In the genomic region with DNA sequence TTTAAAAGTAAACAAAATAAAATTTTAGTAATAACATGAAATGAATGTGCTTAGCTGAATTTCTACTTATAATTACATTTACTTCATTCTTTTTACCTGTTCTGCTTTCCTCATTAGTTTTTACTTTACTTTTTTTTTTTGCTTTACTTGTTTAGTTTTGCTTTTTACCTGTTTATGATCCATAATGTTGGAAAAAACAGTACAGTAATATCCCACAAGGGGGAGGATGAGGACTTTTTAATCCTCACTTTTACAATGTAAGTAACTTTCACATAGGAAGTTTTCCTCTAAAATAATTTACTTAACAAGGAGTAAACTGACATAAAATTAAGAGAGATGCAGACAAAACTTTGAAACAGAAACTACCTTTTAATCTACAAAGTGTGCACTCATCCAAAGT, we compare ENCODE assay signal across 14 cellular contexts.
DNase-seq lines count a peak whose midpoint lies in the region; ATAC-seq, FAIRE-seq and TF ChIP-seq lines count a peak whose summit lies in the region.
"Had no signal": no experiment of that assay in that cellular context is flagged by ENCODE, and none has a peak within 500 bp of the region (broad histone marks: within the 10 kb centered on the region; RNA-seq: fewer than 3 reads in every experiment).

No MANE protein-coding gene starts in this region.

- no peaks in the 10 kb centered on the region for H3K79me2 ChIP-seq in astrocyte (ENCODE audit: insufficient read depth, low read length)

- no peaks in the 10 kb centered on the region for H3K27me3 ChIP-seq in astrocyte (ENCODE audit: insufficient read depth, low read length)

- no peaks in the 10 kb centered on the region for H3K4me1 ChIP-seq in astrocyte (ENCODE audit: insufficient read depth, low read length)

- no peaks in the 10 kb centered on the region for H3K9me3 ChIP-seq in astrocyte (ENCODE audit: insufficient read depth, low read depth, low read length)

- H4K20me1 ChIP-seq in astrocyte (ENCODE audit: insufficient read depth, low read length): no peaks in the 10 kb centered on the region

- H3K9me3 Mint-ChIP-seq in HFFc6 (no peaks in the 10 kb centered on the region), astrocyte (ENCODE audit: unreplicated experiment) (no peaks in the 10 kb centered on the region)
- H3K9me3 Mint-ChIP-seq: activated CD4-positive, alpha-beta T cell treated with anti-CD3 and anti-CD28 coated beads, Interleukin-2, amount 10 ng/mL, durations not matched to agents 24 days and 14 days; activated T-helper 1 cell treated with anti-CD3 and anti-CD28 coated beads, Interleukin-12 subunit alpha, Interleukin-12 subunit beta, Interleukin-2, Interleukin-4 antibody, amounts not matched to agents 30 ng/mL and 10 ng/mL and 1 ng/mL, durations not matched to agents 14 hours and 24 hours and 36 hours; stimulated activated naive CD8-positive, alpha-beta T cell treated with anti-CD3 and anti-CD28 coated beads, Interleukin-15, amount 100 ng/mL, for 72 hours had no signal

- ATAC-seq in GM19463 (IDR thresholded peaks at IDR 0.05; ENCODE audit: unreplicated experiment): no peak
- ATAC-seq: sciatic nerve; stimulated activated naive CD8-positive, alpha-beta T cell treated with anti-CD3 and anti-CD28 coated beads, Interleukin-15, amount 100 ng/mL, for 72 hours had no signal

- H3K36me3 Mint-ChIP-seq in HFFc6 (ENCODE audit: low read depth) (no peaks in the 10 kb centered on the region), astrocyte (ENCODE audit: low read depth, unreplicated experiment) (no peaks in the 10 kb centered on the region)

- H3K4me1 Mint-ChIP-seq in HFFc6 (ENCODE audit: low read depth) (peaks cover 19% of the 10 kb centered on the region), astrocyte (ENCODE audit: low read depth, unreplicated experiment) (peaks cover 1% of the 10 kb centered on the region)
- H3K4me1 Mint-ChIP-seq: activated CD4-positive, alpha-beta T cell treated with anti-CD3 and anti-CD28 coated beads, Interleukin-2, amount 10 ng/mL, durations not matched to agents 24 days and 14 days; stimulated activated naive CD8-positive, alpha-beta T cell treated with anti-CD3 and anti-CD28 coated beads, Interleukin-15, amount 100 ng/mL, for 72 hours had no signal

- H2AFZ ChIP-seq in astrocyte (ENCODE audit: low read depth, low read length): no peak overlapping the region

- peak; percentile 3 for DNase-seq in AG08395 (ENCODE audit: low spot score)
- DNase-seq in HFFc6: no peak
- no peak for DNase-seq in astrocyte (ENCODE audit: low read depth)
- peak; percentile 6 for DNase-seq in hepatic stellate cell (ENCODE audit: low spot score)
- no peak for DNase-seq in SIG-M5 treated with dmso at 0.1 percent for 504 hours (lab: John Stamatoyannopoulos, UW; ENCODE audit: unreplicated experiment)
- DNase-seq in NK-92 (lab: John Stamatoyannopoulos, UW; ENCODE audit: unreplicated experiment): no peak
- DNase-seq in NAMALWA (ENCODE audit: low spot score): no peak
- DNase-seq: activated CD4-positive, alpha-beta T cell treated with anti-CD3 and anti-CD28 coated beads, Interleukin-2, amount 10 ng/mL, durations not matched to agents 24 days and 14 days; stimulated activated naive CD8-positive, alpha-beta T cell treated with anti-CD3 and anti-CD28 coated beads, Interleukin-15, amount 100 ng/mL, for 72 hours; T-helper 2 cell had no signal

- H3K27ac Mint-ChIP-seq in HFFc6 (no peak overlapping the region), astrocyte (ENCODE audit: unreplicated experiment) (no peak overlapping the region)
- H3K27ac Mint-ChIP-seq: activated CD4-positive, alpha-beta T cell treated with anti-CD3 and anti-CD28 coated beads, Interleukin-2, amount 10 ng/mL, durations not matched to agents 24 days and 14 days; activated T-helper 1 cell treated with anti-CD3 and anti-CD28 coated beads, Interleukin-12 subunit alpha, Interleukin-12 subunit beta, Interleukin-2, Interleukin-4 antibody, amounts not matched to agents 30 ng/mL and 10 ng/mL and 1 ng/mL, durations not matched to agents 14 hours and 24 hours and 36 hours; stimulated activated naive CD8-positive, alpha-beta T cell treated with anti-CD3 and anti-CD28 coated beads, Interleukin-15, amount 100 ng/mL, for 72 hours had no signal

- no peaks in the 10 kb centered on the region for H3K36me3 ChIP-seq in astrocyte (ENCODE audit: insufficient read depth, low read length)

- H3K4me3 Mint-ChIP-seq in HFFc6: no peak overlapping the region
- H3K4me3 Mint-ChIP-seq in astrocyte (ENCODE audit: unreplicated experiment): no peak overlapping the region
- H3K4me3 Mint-ChIP-seq: activated CD4-positive, alpha-beta T cell treated with anti-CD3 and anti-CD28 coated beads, Interleukin-2, amount 10 ng/mL, durations not matched to agents 24 days and 14 days; activated T-helper 1 cell treated with anti-CD3 and anti-CD28 coated beads, Interleukin-12 subunit alpha, Interleukin-12 subunit beta, Interleukin-2, Interleukin-4 antibody, amounts not matched to agents 30 ng/mL and 10 ng/mL and 1 ng/mL, durations not matched to agents 14 hours and 24 hours and 36 hours; stimulated activated naive CD8-positive, alpha-beta T cell treated with anti-CD3 and anti-CD28 coated beads, Interleukin-15, amount 100 ng/mL, for 72 hours had no signal

- no peak overlapping the region for H3K9ac ChIP-seq in astrocyte (ENCODE audit: low read length)
- H3K9ac ChIP-seq: KMS-11 had no signal

- FAIRE-seq in astrocyte (lab: Jason Lieb, UNC): no peak

- TF ChIP-seq CTCF in HFFc6 (IDR thresholded peaks at IDR 0.05) (peak; percentile 77), astrocyte (IDR thresholded peaks at IDR 0.05; ENCODE audit: insufficient read depth, low read depth, low read length) (peak; percentile 13)

- no peak overlapping the region for H3K27ac ChIP-seq in astrocyte (ENCODE audit: low read depth, low read length)
- H3K27ac ChIP-seq: KMS-11 had no signal

- no peak overlapping the region for H3K4me2 ChIP-seq in astrocyte (ENCODE audit: low read length)
- H3K4me2 ChIP-seq: KMS-11 had no signal

- H3K4me3 ChIP-seq in astrocyte (ENCODE audit: insufficient read depth, low read depth, low read length): no peak overlapping the region

- H3K27me3 Mint-ChIP-seq in HFFc6 (ENCODE audit: insufficient read depth): no peaks in the 10 kb centered on the region
- no peaks in the 10 kb centered on the region for H3K27me3 Mint-ChIP-seq in astrocyte (ENCODE audit: low read depth, unreplicated experiment)
- H3K27me3 Mint-ChIP-seq: activated CD4-positive, alpha-beta T cell treated with anti-CD3 and anti-CD28 coated beads, Interleukin-2, amount 10 ng/mL, durations not matched to agents 24 days and 14 days; stimulated activated naive CD8-positive, alpha-beta T cell treated with anti-CD3 and anti-CD28 coated beads, Interleukin-15, amount 100 ng/mL, for 72 hours had no signal

Comparison
In these comparisons a context has a peak if more than half of its experiments do, and no peak if none do; other contexts are left out.
1. DNase-seq: peak in AG08395 (single experiment) and hepatic stellate cell (single experiment); none in HFFc6 (single experiment), astrocyte (single experiment), SIG-M5 treated with dmso at 0.1 percent for 504 hours (single experiment), NK-92 (single experiment) and NAMALWA (single experiment).